In the genomic region with DNA sequence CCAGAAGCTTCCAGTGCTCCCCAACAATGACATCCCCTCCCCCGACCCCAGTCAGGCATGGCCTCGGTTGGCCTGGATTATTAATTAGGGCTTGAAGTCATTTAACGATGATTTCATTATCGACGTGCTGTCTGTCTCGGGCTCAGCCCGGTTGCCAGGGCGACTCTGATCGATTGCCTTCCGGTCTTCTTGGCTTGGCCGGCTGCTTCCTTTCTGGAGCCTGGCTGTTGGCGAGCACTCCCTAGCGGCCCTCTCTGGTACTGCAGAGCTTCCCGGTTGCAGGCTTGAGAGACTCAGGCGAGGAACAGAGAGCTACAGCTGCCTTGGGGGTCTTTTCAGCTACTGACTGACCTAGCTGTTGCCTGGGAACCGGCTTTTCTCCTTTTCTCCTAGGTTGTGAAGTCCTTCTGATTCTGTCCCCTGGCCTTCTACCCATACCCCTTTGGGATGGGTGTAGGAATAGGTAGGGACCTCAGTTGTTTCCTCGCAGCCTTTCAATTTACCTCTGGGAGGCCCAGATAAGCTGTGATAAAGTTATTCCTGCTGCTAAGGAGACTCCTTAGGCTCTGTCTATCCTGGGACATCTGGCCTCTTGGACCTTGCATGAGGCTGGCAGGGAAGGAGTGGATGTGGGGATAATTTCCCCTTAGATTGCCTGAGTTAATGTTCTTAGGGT, we compare ENCODE assay signal across 9 cellular contexts. TPM values are rescaled to one million over a fixed set of nuclear protein-coding genes. Genes with fewer than 3 reads are reported as not detected.
DNase-seq lines count a peak whose midpoint lies in the region; ATAC-seq and TF ChIP-seq lines count a peak whose summit lies in the region.
"Had no signal": no experiment of that assay in that cellular context is flagged by ENCODE, and none has a peak within 500 bp of the region (broad histone marks: within the 10 kb centered on the region; RNA-seq: fewer than 3 reads in every experiment).

No MANE protein-coding gene starts in this region.

- no peaks in the 10 kb centered on the region for H4K20me1 ChIP-seq in OCI-LY7 (ENCODE audit: insufficient read depth, low read length)

- BruUV-seq in OCI-LY7 (replicated peaks; lab: Mats Ljungman, UMichigan): no TSS peak

- H3K36me3 ChIP-seq in OCI-LY7 (ENCODE audit: insufficient read depth, low read length) (peaks cover 3% of the 10 kb centered on the region; the same call in 1 of the 2 replicates), neuronal stem cell (replicated peaks in 1 of 2; ENCODE audit: control insufficient read depth in 2 of 2, insufficient read depth in 2 of 2, low read length in 2 of 2) (no peaks in the 10 kb centered on the region), suprapubic skin (no peaks in the 10 kb centered on the region)

- no peak overlapping the region for H2BK12ac ChIP-seq in neuronal stem cell (ENCODE audit: low read length)

- peak; percentile 28 for DNase-seq in COR-L47 (lab: John Stamatoyannopoulos, UW)
- peak; percentile 66 for DNase-seq in HK-2 (ENCODE audit: unreplicated experiment)
- DNase-seq in OCI-LY7 (ENCODE audit: low spot score): peak; percentile 87
- DNase-seq in activated T-helper 1 cell treated with anti-CD3 and anti-CD28 coated beads, Interleukin-2, amount 50 U/mL, for 16 hours (ENCODE audit: low read depth in 1 of 2, low spot score in 1 of 2): peak; percentile 68 to 73
- peak in 1 of 2 donors; percentile 49 for DNase-seq in foreskin keratinocyte
- DNase-seq in neuronal stem cell (ENCODE audit: low spot score): peak; percentile 92
- peak; percentile 88 to 89 for DNase-seq in suprapubic skin (ENCODE audit: low spot score in 2 of 2)

- H3K9ac ChIP-seq in neuronal stem cell (ENCODE audit: low read depth, low read length, poor library complexity): no peak overlapping the region

- H3K18ac ChIP-seq in neuronal stem cell (ENCODE audit: low read length): peak overlapping the region; percentile 6

- H3K23ac ChIP-seq in neuronal stem cell (ENCODE audit: low read depth, low read length, poor library complexity): no peak overlapping the region

- H3K27ac ChIP-seq in OCI-LY7 (ENCODE audit: low read depth, low read length, poor library complexity, severe bottlenecking) (peak overlapping the region; percentile 94), foreskin keratinocyte (no peak overlapping the region), neuronal stem cell (replicated peaks; ENCODE audit: low read length) (peak overlapping the region; percentile 54), suprapubic skin (no peak overlapping the region)

- peak; percentile 97 for TF ChIP-seq CTCF in OCI-LY7 (conservative IDR thresholded peaks at IDR 0.05; ENCODE audit: low read length)
- TF ChIP-seq CTCF in foreskin keratinocyte (conservative IDR thresholded peaks at IDR 0.05): peak; percentile 84
- TF ChIP-seq CTCF in suprapubic skin (IDR thresholded peaks at IDR 0.05): peak; percentile 82 to 98

- TF ChIP-seq EP300 in suprapubic skin (IDR thresholded peaks at IDR 0.05): no peak

- H3K27me3 ChIP-seq in foreskin keratinocyte (peaks cover 49% of the 10 kb centered on the region), neuronal stem cell (ENCODE audit: control insufficient read depth in 3 of 3, insufficient read depth in 3 of 3, low read depth in 1 of 3, low read length in 3 of 3) (peaks cover 0 to 84% (median 17%) of the 10 kb centered on the region in 3 experiments), suprapubic skin (peaks cover 37% of the 10 kb centered on the region)

- peak overlapping the region; percentile 7 for H2BK15ac ChIP-seq in neuronal stem cell (ENCODE audit: low read length)

- CTCF ChIA-PET in OCI-LY7 (lab: Charles Lee; ENCODE audit: unreplicated experiment): interaction anchor here (0.6 to 1.7 kb wide), 8 partner anchors 11 to 256 kb away, joined by 3 to 26 read pairs (median 5); a partner anchor contains a TSS

- H4K91ac ChIP-seq in neuronal stem cell (ENCODE audit: low read depth, low read length, poor library complexity): no peak overlapping the region

- POLR2A ChIA-PET in OCI-LY7 (lab: Charles Lee): interaction anchor here (0.6 to 1.7 kb wide), 12 partner anchors 9 to 680 kb away, joined by 3 to 9 read pairs (median 4); a partner anchor contains a TSS

- H3K4me1 ChIP-seq in OCI-LY7 (ENCODE audit: insufficient read depth, low read length, poor library complexity, severe bottlenecking): peaks cover 60% of the 10 kb centered on the region
- peaks cover 7% of the 10 kb centered on the region for H3K4me1 ChIP-seq in foreskin keratinocyte
- H3K4me1 ChIP-seq in neuronal stem cell (ENCODE audit: control insufficient read depth in 2 of 2, insufficient read depth in 1 of 2, low read depth in 1 of 2, low read length in 2 of 2): peaks cover 8 to 25% of the 10 kb centered on the region in 2 donors
- peaks cover 14% of the 10 kb centered on the region for H3K4me1 ChIP-seq in suprapubic skin

- H3K4me2 ChIP-seq in OCI-LY7 (ENCODE audit: low read length) (peak overlapping the region; percentile 87), neuronal stem cell (ENCODE audit: insufficient read depth, low read length, poor library complexity, severe bottlenecking) (peak overlapping the region; percentile 60)

- peak overlapping the region; percentile 74 for H3K4me3 ChIP-seq in OCI-LY7 (ENCODE audit: low read depth, low read length, poor library complexity, severe bottlenecking)
- peak overlapping the region in 1 of 2 donors; percentile 41 for H3K4me3 ChIP-seq in neuronal stem cell (ENCODE audit: low read length in 2 of 2)
- no peak overlapping the region for H3K4me3 ChIP-seq in suprapubic skin

- no peak overlapping the region for H2AK5ac ChIP-seq in neuronal stem cell (ENCODE audit: low read depth, low read length)

- intact Hi-C loops in OCI-LY7 (cut with micrococcal nuclease; ENCODE audit: unreplicated experiment): loop anchor here (5.0 to 10.0 kb wide), 2 partner anchors 220 to 752 kb away; a partner anchor contains a TSS

- peak; percentile 69 for ATAC-seq in GM19452 (IDR thresholded peaks at IDR 0.05; ENCODE audit: unreplicated experiment)
- ATAC-seq in foreskin keratinocyte: peak; percentile 56

- H2AFZ ChIP-seq in OCI-LY7 (ENCODE audit: low read length) (peak overlapping the region; percentile 38; the same call in 1 of the 2 replicates), neuronal stem cell (ENCODE audit: low read length) (peak overlapping the region; percentile 87)

- H3K9me3 ChIP-seq in OCI-LY7 (ENCODE audit: low read length) (no peaks in the 10 kb centered on the region), neuronal stem cell (replicated peaks in 1 of 2; ENCODE audit: control insufficient read depth in 2 of 2, insufficient read depth in 1 of 2, low read depth in 1 of 2, low read length in 2 of 2) (no peaks in the 10 kb centered on the region), suprapubic skin (no peaks in the 10 kb centered on the region)

- peaks cover 37% of the 10 kb centered on the region; the same call in 1 of the 2 replicates for H3K79me2 ChIP-seq in OCI-LY7 (ENCODE audit: insufficient read depth, low read depth, low read length)

- WGBS in neuronal stem cell (ENCODE audit: extremely low coverage in 2 of 2, insufficient read length in 2 of 2, insufficient replicate concordance in 1 of 2), 2 donors: no CpG with 5 or more reads among the region's 17 CpGs
- 12% methylated on average over 17 of the region's 17 CpGs for WGBS in suprapubic skin

- no peaks in the 10 kb centered on the region for H3K9me2 ChIP-seq in OCI-LY7 (ENCODE audit: insufficient read depth, low read length)

- no peak for TF ChIP-seq POLR2A in suprapubic skin (IDR thresholded peaks at IDR 0.05)

- H2BK120ac ChIP-seq in neuronal stem cell (ENCODE audit: low read depth, low read length): no peak overlapping the region

- no peaks in the 10 kb centered on the region for H3K79me1 ChIP-seq in neuronal stem cell (ENCODE audit: low read depth, low read length)

- H3K4ac ChIP-seq in neuronal stem cell (ENCODE audit: low read length): no peak overlapping the region

- no peak overlapping the region for H3K14ac ChIP-seq in neuronal stem cell (ENCODE audit: low read length)

- no peak overlapping the region for H2BK5ac ChIP-seq in neuronal stem cell (ENCODE audit: low read length)

- no peak overlapping the region for H4K8ac ChIP-seq in neuronal stem cell (ENCODE audit: low read depth, low read length)

RNA-seq across cellular contexts. Expression of a gene that starts 5.5 kb away (rescaled TPM):
- total RNA-seq in OCI-LY7 (2014; rRNA removed; shearing (Covaris generic)): 0.67 and 0.76 TPM in 2 replicates
- total RNA-seq in OCI-LY7 (2022) (1.3 and 3.2 TPM in 2 replicates), foreskin keratinocyte (not detected in 2 replicates), suprapubic skin (not detected)
- polyA plus RNA-seq in foreskin keratinocyte: not detected in 2 replicates
- polyA plus RNA-seq in neuronal stem cell (2013, experiment 1 of 2): 0.35 TPM
- polyA plus RNA-seq in neuronal stem cell (2013, experiment 2 of 2): 0.35 TPM
- polyA plus RNA-seq: esophagus had no signal

RNA-seq across cellular contexts. Expression of a gene that starts 30.0 kb away (rescaled TPM):
- 12.8 and 18.9 TPM in 2 replicates for total RNA-seq in OCI-LY7 (2014; rRNA removed; shearing (Covaris generic))
- total RNA-seq in OCI-LY7 (2022) (25.1 and 30.9 TPM in 2 replicates), foreskin keratinocyte (31.5 and 51.5 TPM in 2 replicates), suprapubic skin (100 to 1,000 TPM; 287 to 729 (median 317) TPM)
- polyA plus RNA-seq in foreskin keratinocyte: 23.0 and 32.1 TPM in 2 replicates
- 27.1 TPM for polyA plus RNA-seq in neuronal stem cell (2013, experiment 1 of 2)
- polyA plus RNA-seq in neuronal stem cell (2013, experiment 2 of 2): 26.1 TPM

Comparison
In these comparisons a context has a peak if more than half of its experiments do, and no peak if none do; other contexts are left out.
1. H3K27ac ChIP-seq: peak in OCI-LY7 (single experiment) and neuronal stem cell (single experiment); none in foreskin keratinocyte (single experiment) and suprapubic skin (single experiment).
2. Peak in every context shown above with its lines, with median percentiles within 50 percentile points of each other: CTCF ChIP-seq.